1 cellular context compared by ENCODE assay signal in the genomic region with DNA sequence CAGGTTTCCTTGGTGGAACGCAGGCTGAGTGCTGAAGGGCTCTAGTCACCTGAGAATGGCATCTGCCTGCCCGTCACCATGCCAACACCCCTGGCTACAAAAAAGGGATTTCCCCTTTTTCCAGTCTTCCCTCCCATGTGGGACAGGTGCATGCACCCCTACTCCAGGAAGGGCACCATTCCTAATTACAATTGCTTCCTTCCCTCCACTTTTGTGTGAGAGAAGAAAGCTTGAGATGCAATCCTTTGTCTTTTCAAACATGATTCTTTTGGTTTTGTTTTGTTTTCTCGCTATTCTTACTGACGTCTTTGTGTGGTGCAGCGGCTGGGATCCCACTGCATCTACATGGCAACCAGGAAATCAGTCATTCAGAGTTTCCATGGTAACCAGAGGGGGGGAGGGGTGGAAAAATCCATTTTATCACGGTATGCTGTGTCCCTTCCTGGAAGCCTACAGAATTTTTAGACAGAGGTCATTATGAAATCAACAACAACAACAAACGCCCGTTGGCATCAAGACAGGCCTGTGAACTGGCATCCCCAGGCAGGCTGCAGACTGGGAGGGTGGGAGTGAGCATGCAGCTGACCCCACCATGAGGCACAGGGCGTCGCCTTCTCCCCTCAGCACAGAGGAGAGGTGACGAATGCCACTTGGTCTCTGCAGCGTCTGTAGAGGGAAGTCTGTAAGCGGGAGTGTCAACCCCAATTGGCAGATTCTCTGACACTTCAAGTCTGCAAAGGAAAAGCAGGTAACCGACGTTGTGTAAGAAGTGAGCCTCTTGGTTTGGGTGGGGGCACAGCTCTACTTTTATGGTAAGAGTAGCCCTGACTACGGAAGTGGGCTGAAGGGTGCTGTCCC.
TF ChIP-seq lines count a peak whose summit lies in the region.

No MANE protein-coding gene starts in this region.

TF ChIP-seq in GM12878, 131 proteins besides CTCF, POLR2A, EP300 and RAD21 (continued from another document and continues in another):
- TF ChIP-seq, protein P1, sequence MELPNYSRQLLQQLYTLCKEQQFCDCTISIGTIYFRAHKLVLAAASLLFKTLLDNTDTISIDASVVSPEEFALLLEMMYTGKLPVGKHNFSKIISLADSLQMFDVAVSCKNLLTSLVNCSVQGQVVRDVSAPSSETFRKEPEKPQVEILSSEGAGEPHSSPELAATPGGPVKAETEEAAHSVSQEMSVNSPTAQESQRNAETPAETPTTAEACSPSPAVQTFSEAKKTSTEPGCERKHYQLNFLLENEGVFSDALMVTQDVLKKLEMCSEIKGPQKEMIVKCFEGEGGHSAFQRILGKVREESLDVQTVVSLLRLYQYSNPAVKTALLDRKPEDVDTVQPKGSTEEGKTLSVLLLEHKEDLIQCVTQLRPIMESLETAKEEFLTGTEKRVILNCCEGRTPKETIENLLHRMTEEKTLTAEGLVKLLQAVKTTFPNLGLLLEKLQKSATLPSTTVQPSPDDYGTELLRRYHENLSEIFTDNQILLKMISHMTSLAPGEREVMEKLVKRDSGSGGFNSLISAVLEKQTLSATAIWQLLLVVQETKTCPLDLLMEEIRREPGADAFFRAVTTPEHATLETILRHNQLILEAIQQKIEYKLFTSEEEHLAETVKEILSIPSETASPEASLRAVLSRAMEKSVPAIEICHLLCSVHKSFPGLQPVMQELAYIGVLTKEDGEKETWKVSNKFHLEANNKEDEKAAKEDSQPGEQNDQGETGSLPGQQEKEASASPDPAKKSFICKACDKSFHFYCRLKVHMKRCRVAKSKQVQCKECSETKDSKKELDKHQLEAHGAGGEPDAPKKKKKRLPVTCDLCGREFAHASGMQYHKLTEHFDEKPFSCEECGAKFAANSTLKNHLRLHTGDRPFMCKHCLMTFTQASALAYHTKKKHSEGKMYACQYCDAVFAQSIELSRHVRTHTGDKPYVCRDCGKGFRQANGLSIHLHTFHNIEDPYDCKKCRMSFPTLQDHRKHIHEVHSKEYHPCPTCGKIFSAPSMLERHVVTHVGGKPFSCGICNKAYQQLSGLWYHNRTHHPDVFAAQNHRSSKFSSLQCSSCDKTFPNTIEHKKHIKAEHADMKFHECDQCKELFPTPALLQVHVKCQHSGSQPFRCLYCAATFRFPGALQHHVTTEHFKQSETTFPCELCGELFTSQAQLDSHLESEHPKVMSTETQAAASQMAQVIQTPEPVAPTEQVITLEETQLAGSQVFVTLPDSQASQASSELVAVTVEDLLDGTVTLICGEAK (IDR thresholded peaks at IDR 0.05; ENCODE audit: borderline replicate concordance): no peak; the same call in 1 of the 2 replicates
- TF ChIP-seq SP1 (IDR thresholded peaks at IDR 0.05; ENCODE audit: low read depth, low read length) (peak; percentile 30), SREBF2 (IDR thresholded peaks at IDR 0.05; ENCODE audit: low read length) (no peak), YBX1 (IDR thresholded peaks at IDR 0.05) (no peak), SRF (IDR thresholded peaks at IDR 0.05; ENCODE audit: low read depth in 2 of 2, low read length in 2 of 2) (peak; percentile 38 to 90; a peak in 3 of 4 replicates), SMC3 (IDR thresholded peaks at IDR 0.05; ENCODE audit: borderline replicate concordance, low read length) (peak; percentile 16; the same call in 1 of the 2 replicates), CHD1 (IDR thresholded peaks at IDR 0.05; ENCODE audit: low read depth, low read length) (0 out of 2 replicates have a peak, but pooled peaks have one; percentile 59), IRF4 (IDR thresholded peaks at IDR 0.05; ENCODE audit: low read depth, low read length) (no peak), FOXK2 (IDR thresholded peaks at IDR 0.05) (no peak), LARP7 (IDR thresholded peaks at IDR 0.05) (peak; percentile 66), ZBED1 (IDR thresholded peaks at IDR 0.05; ENCODE audit: borderline replicate concordance) (no peak; the same call in 1 of the 2 replicates), PAX5 (IDR thresholded peaks at IDR 0.05; ENCODE audit: borderline replicate concordance, low read depth, low read length) (0 out of 2 replicates have a peak, but pooled peaks have one; percentile 29), ETV6 (conservative IDR thresholded peaks at IDR 0.05 in 1 of 2, IDR thresholded peaks at IDR 0.05 in 1 of 2; ENCODE audit: borderline replicate concordance in 1 of 2, low read depth in 1 of 2) (peak in 1 of 2 experiments; percentile 96; a peak in 2 of 4 replicates), POLR2AphosphoS5 (IDR thresholded peaks at IDR 0.05; ENCODE audit: low read length) (peak; percentile 85), STAT3 (IDR thresholded peaks at IDR 0.05; ENCODE audit: low read depth, low read length) (no peak), GABPA (IDR thresholded peaks at IDR 0.05; ENCODE audit: low read depth) (no peak), RBBP5 (conservative IDR thresholded peaks at IDR 0.05) (0 out of 2 replicates have a peak, but pooled peaks have one; percentile 52), IKZF1 (conservative IDR thresholded peaks at IDR 0.05) (peak; percentile 87), ASH2L (IDR thresholded peaks at IDR 0.05; ENCODE audit: borderline replicate concordance, low read depth) (peak; percentile 59; the same call in 1 of the 2 replicates), DPF2 (IDR thresholded peaks at IDR 0.05) (no peak; the same call in none of the 2 replicates), SMARCA5 (IDR thresholded peaks at IDR 0.05) (peak; percentile 92), KAT2A (conservative IDR thresholded peaks at IDR 0.05; ENCODE audit: control insufficient read depth, low read depth, low read length) (no peak), RUNX3 (IDR thresholded peaks at IDR 0.05; ENCODE audit: low read length) (peak; percentile 75), KDM1A (IDR thresholded peaks at IDR 0.05; ENCODE audit: borderline replicate concordance) (no peak), JUNB (IDR thresholded peaks at IDR 0.05) (peak; percentile 39; the same call in 1 of the 2 replicates), CREM (IDR thresholded peaks at IDR 0.05; ENCODE audit: low read depth) (peak; percentile 57; the same call in 1 of the 2 replicates), ZNF24 (IDR thresholded peaks at IDR 0.05) (peak; percentile 77; the same call in 1 of the 2 replicates), SUPT20H (IDR thresholded peaks at IDR 0.05; ENCODE audit: borderline replicate concordance, control insufficient read depth, low read depth, low read length) (no peak), WRNIP1 (IDR thresholded peaks at IDR 0.05; ENCODE audit: borderline replicate concordance, low read depth, low read length) (peak; percentile 76; the same call in 1 of the 2 replicates), BRCA1 (IDR thresholded peaks at IDR 0.05; ENCODE audit: low read depth, low read length) (no peak), ZNF274 (IDR thresholded peaks at IDR 0.05; ENCODE audit: insufficient read depth, insufficient read length) (no peak), POLR2AphosphoS2 (IDR thresholded peaks at IDR 0.05; ENCODE audit: low read depth, low read length) (peak; percentile 56; the same call in 1 of the 2 replicates), EGR1 (IDR thresholded peaks at IDR 0.05; ENCODE audit: borderline replicate concordance in 1 of 2, low read depth in 2 of 2, low read length in 2 of 2) (peak in 1 of 2 experiments; percentile 60; a peak in 1 of 3 replicates), HDAC6 (IDR thresholded peaks at IDR 0.05; ENCODE audit: unreplicated experiment) (no peak), SPI1 (IDR thresholded peaks at IDR 0.05; ENCODE audit: borderline replicate concordance, insufficient read depth, low read depth, low read length) (peak; percentile 84), MEF2A (IDR thresholded peaks at IDR 0.05; ENCODE audit: insufficient read depth, low read depth, low read length) (0 out of 2 replicates have a peak, but pooled peaks have one; percentile 3), SIN3A (IDR thresholded peaks at IDR 0.05; ENCODE audit: low read depth, low read length) (peak; percentile 75; the same call in 1 of the 2 replicates), NBN (IDR thresholded peaks at IDR 0.05) (peak; percentile 88)
- TF ChIP-seq, protein P2, sequence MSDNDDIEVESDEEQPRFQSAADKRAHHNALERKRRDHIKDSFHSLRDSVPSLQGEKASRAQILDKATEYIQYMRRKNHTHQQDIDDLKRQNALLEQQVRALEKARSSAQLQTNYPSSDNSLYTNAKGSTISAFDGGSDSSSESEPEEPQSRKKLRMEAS (IDR thresholded peaks at IDR 0.05; ENCODE audit: low read depth, low read length): no peak
- TF ChIP-seq, protein P3, sequence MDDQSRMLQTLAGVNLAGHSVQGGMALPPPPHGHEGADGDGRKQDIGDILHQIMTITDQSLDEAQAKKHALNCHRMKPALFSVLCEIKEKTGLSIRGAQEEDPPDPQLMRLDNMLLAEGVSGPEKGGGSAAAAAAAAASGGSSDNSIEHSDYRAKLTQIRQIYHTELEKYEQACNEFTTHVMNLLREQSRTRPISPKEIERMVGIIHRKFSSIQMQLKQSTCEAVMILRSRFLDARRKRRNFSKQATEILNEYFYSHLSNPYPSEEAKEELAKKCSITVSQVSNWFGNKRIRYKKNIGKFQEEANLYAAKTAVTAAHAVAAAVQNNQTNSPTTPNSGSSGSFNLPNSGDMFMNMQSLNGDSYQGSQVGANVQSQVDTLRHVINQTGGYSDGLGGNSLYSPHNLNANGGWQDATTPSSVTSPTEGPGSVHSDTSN (IDR thresholded peaks at IDR 0.05; ENCODE audit: insufficient replicate concordance, low read depth, low read length): peak; percentile 85
- TF ChIP-seq, protein P4, sequence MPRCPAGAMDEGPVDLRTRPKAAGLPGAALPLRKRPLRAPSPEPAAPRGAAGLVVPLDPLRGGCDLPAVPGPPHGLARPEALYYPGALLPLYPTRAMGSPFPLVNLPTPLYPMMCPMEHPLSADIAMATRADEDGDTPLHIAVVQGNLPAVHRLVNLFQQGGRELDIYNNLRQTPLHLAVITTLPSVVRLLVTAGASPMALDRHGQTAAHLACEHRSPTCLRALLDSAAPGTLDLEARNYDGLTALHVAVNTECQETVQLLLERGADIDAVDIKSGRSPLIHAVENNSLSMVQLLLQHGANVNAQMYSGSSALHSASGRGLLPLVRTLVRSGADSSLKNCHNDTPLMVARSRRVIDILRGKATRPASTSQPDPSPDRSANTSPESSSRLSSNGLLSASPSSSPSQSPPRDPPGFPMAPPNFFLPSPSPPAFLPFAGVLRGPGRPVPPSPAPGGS (IDR thresholded peaks at IDR 0.05; ENCODE audit: borderline replicate concordance, insufficient read depth, low read depth, low read length, poor library complexity, severe bottlenecking): peak; percentile 71
- TF ChIP-seq, protein P5, sequence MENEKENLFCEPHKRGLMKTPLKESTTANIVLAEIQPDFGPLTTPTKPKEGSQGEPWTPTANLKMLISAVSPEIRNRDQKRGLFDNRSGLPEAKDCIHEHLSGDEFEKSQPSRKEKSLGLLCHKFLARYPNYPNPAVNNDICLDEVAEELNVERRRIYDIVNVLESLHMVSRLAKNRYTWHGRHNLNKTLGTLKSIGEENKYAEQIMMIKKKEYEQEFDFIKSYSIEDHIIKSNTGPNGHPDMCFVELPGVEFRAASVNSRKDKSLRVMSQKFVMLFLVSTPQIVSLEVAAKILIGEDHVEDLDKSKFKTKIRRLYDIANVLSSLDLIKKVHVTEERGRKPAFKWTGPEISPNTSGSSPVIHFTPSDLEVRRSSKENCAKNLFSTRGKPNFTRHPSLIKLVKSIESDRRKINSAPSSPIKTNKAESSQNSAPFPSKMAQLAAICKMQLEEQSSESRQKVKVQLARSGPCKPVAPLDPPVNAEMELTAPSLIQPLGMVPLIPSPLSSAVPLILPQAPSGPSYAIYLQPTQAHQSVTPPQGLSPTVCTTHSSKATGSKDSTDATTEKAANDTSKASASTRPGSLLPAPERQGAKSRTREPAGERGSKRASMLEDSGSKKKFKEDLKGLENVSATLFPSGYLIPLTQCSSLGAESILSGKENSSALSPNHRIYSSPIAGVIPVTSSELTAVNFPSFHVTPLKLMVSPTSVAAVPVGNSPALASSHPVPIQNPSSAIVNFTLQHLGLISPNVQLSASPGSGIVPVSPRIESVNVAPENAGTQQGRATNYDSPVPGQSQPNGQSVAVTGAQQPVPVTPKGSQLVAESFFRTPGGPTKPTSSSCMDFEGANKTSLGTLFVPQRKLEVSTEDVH (IDR thresholded peaks at IDR 0.05; ENCODE audit: low read depth, partially characterized antibody): no peak
- TF ChIP-seq, protein P6, sequence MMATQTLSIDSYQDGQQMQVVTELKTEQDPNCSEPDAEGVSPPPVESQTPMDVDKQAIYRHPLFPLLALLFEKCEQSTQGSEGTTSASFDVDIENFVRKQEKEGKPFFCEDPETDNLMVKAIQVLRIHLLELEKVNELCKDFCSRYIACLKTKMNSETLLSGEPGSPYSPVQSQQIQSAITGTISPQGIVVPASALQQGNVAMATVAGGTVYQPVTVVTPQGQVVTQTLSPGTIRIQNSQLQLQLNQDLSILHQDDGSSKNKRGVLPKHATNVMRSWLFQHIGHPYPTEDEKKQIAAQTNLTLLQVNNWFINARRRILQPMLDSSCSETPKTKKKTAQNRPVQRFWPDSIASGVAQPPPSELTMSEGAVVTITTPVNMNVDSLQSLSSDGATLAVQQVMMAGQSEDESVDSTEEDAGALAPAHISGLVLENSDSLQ (IDR thresholded peaks at IDR 0.05): peak; percentile 97
- TF ChIP-seq, protein P7, sequence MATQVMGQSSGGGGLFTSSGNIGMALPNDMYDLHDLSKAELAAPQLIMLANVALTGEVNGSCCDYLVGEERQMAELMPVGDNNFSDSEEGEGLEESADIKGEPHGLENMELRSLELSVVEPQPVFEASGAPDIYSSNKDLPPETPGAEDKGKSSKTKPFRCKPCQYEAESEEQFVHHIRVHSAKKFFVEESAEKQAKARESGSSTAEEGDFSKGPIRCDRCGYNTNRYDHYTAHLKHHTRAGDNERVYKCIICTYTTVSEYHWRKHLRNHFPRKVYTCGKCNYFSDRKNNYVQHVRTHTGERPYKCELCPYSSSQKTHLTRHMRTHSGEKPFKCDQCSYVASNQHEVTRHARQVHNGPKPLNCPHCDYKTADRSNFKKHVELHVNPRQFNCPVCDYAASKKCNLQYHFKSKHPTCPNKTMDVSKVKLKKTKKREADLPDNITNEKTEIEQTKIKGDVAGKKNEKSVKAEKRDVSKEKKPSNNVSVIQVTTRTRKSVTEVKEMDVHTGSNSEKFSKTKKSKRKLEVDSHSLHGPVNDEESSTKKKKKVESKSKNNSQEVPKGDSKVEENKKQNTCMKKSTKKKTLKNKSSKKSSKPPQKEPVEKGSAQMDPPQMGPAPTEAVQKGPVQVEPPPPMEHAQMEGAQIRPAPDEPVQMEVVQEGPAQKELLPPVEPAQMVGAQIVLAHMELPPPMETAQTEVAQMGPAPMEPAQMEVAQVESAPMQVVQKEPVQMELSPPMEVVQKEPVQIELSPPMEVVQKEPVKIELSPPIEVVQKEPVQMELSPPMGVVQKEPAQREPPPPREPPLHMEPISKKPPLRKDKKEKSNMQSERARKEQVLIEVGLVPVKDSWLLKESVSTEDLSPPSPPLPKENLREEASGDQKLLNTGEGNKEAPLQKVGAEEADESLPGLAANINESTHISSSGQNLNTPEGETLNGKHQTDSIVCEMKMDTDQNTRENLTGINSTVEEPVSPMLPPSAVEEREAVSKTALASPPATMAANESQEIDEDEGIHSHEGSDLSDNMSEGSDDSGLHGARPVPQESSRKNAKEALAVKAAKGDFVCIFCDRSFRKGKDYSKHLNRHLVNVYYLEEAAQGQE (IDR thresholded peaks at IDR 0.05; ENCODE audit: low read depth, low read length): no peak
